ENCODE assay signal across 6 cellular contexts in genomic region chr6:63798378-63798777, GRCh38.
"Had no signal": no experiment of that assay in that cellular context is flagged by ENCODE, and none has a peak within 500 bp of the region (broad histone marks: within the 10 kb centered on the region; RNA-seq: fewer than 3 reads in every experiment).

No MANE protein-coding gene starts in this region.

- ATAC-seq: HepG2, K562 had no signal

- H3K4me2 ChIP-seq: KMS-11 had no signal

- H3K4me3 ChIP-seq: K562 had no signal

- DNase-seq: KBM-7, KG1 had no signal

- H3K9ac ChIP-seq: KMS-11 had no signal

- H3K27ac ChIP-seq: HL-60, KMS-11 had no signal
